In the genomic region with DNA sequence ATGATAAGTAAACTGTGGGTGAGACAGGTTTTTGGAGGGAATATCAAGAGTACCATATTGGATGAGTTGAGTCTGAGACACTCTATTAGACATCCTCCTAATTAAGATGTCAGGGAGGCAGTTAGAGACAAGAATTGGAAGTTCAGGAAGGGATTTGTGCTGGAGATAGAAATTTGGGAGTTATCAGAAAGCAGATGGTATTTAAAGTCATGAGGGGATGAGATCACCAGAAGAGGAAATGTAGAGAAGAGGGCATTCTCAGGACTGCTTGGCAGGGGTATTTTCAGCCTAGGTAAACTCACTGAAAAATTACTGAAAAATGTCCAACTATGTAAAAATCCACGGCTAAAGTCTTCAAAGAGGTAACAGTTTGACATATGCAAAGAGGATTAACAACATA, we compare ENCODE assay signal across 8 cellular contexts.
"Had no signal": no experiment of that assay in that cellular context is flagged by ENCODE, and none has a peak within 500 bp of the region (broad histone marks: within the 10 kb centered on the region; RNA-seq: fewer than 3 reads in every experiment).

No MANE protein-coding gene starts in this region.

- H3K36me3 ChIP-seq: HAP-1 had no signal

- H3K27ac ChIP-seq: GM23248, HL-60 had no signal

- H3K9ac ChIP-seq: GM23248 had no signal

- H2AFZ ChIP-seq: GM23248 had no signal

- ATAC-seq: HCT116, HepG2 had no signal

- DNase-seq: GM23248, GOT3, HFFc6, KBM-7 had no signal

- H3K9me3 ChIP-seq: HAP-1 had no signal

- H3K4me3 ChIP-seq: GM23248, HAP-1 had no signal
